Comparison of ENCODE assay signal across 18 cellular contexts in the genomic region with DNA sequence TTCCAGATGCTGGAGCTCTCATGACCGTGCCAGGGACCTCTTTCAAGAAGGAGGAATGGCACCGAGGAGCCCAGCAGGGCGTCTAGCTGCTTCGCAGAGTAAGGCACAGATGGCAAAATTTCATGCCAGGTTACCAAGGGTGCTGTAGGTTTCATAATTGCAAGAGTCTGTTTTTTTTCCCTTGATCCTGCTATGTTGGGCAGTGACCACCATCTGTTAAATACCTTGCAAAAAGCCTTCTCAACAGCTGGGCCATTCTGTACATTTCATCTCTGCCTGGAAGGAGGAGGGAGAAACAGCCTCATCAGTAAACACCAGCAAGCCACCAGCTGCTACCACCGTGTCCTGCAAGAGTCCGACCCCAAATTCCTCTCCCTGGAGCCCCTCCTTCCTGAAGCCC.
DNase-seq lines count a peak whose midpoint lies in the region; ATAC-seq and TF ChIP-seq lines count a peak whose summit lies in the region.
"Had no signal": no experiment of that assay in that cellular context is flagged by ENCODE, and none has a peak within 500 bp of the region (broad histone marks: within the 10 kb centered on the region; RNA-seq: fewer than 3 reads in every experiment).

No MANE protein-coding gene starts in this region.

- H3K27me3 Mint-ChIP-seq in endodermal cell (ENCODE audit: insufficient read depth): peaks cover 6% of the 10 kb centered on the region
- H3K27me3 Mint-ChIP-seq in stimulated activated naive B cell treated with anti-CD40 and anti-IgM and Interleukin-4, amounts not matched to agents 10 μg/mL and 1 μg/mL and 100 μg/mL, for 72 hours: peaks cover 11 to 20% of the 10 kb centered on the region in 2 donors

- no peak overlapping the region for H3K9ac ChIP-seq in endodermal cell (ENCODE audit: extremely low read depth, low read length, poor library complexity, severe bottlenecking)
- H3K9ac ChIP-seq: BLaER1 had no signal

- H3K4me1 Mint-ChIP-seq in endodermal cell: no peaks in the 10 kb centered on the region
- H3K4me1 Mint-ChIP-seq in stimulated activated naive B cell treated with anti-CD40 and anti-IgM and Interleukin-4, amounts not matched to agents 10 μg/mL and 1 μg/mL and 100 μg/mL, for 72 hours: no peaks in the 10 kb centered on the region
- H3K4me1 Mint-ChIP-seq: CD8-positive, alpha-beta memory T cell had no signal

- intact Hi-C loops in prostate gland (cut with DNase I): no loop called here

- H3K36me3 ChIP-seq in endodermal cell (ENCODE audit: control insufficient read depth, insufficient read depth, low read length) (no peaks in the 10 kb centered on the region), prostate gland (no peaks in the 10 kb centered on the region)
- H3K36me3 ChIP-seq: BLaER1, MG63 had no signal

- H3K9me3 Mint-ChIP-seq in endodermal cell: peaks cover 4% of the 10 kb centered on the region
- H3K9me3 Mint-ChIP-seq in stimulated activated naive B cell treated with anti-CD40 and anti-IgM and Interleukin-4, amounts not matched to agents 10 μg/mL and 1 μg/mL and 100 μg/mL, for 72 hours: no peaks in the 10 kb centered on the region
- H3K9me3 Mint-ChIP-seq: CD8-positive, alpha-beta memory T cell had no signal

- DNase-seq in NCI-H2227 (lab: John Stamatoyannopoulos, UW; ENCODE audit: unreplicated experiment) (peak; percentile 41), NCI-H2227 treated with DMSO at 0.1 percent for 48 hours (lab: John Stamatoyannopoulos, UW) (no peak), NCI-H69 (lab: John Stamatoyannopoulos, UW) (peak; percentile 95), endodermal cell (peak; percentile 39), NCI-H774 (lab: John Stamatoyannopoulos, UW) (no peak), prostate gland (ENCODE audit: low spot score) (no peak)
- DNase-seq in stimulated activated naive B cell treated with anti-CD40 and anti-IgM and Interleukin-4, amounts not matched to agents 10 μg/mL and 1 μg/mL and 100 μg/mL, for 72 hours: no peak
- DNase-seq: CD8-positive, alpha-beta memory T cell; DND-41; GF-D8; IMR-90; MG63; NCI-H1092 treated with DMSO at 0.1 percent for 48 hours; NCI-H510A; T-helper 17 cell had no signal

- H3K4me1 ChIP-seq in endodermal cell (ENCODE audit: control insufficient read depth, insufficient read depth, low read length): no peaks in the 10 kb centered on the region
- H3K4me1 ChIP-seq in prostate gland (replicated peaks): no peaks in the 10 kb centered on the region
- H3K4me1 ChIP-seq: BLaER1 had no signal

- WGBS in endodermal cell (ENCODE audit: insufficient coverage in 1 of 2, insufficient read length in 1 of 2), 2 experiments: 61 to 74% methylated on average over 3 to 6 of the region's 6 CpGs
- WGBS in prostate gland: 71% methylated on average over 6 of the region's 6 CpGs

- no peak overlapping the region for H3K4me3 ChIP-seq in endodermal cell (ENCODE audit: low read length)
- no peak overlapping the region for H3K4me3 ChIP-seq in prostate gland
- H3K4me3 ChIP-seq: BLaER1, MG63 had no signal

- no peak for TF ChIP-seq CTCF in endodermal cell (conservative IDR thresholded peaks at IDR 0.05)
- TF ChIP-seq CTCF in prostate gland (IDR thresholded peaks at IDR 0.05): no peak

- no peak overlapping the region for H3K4me3 Mint-ChIP-seq in endodermal cell
- no peak overlapping the region for H3K4me3 Mint-ChIP-seq in stimulated activated naive B cell treated with anti-CD40 and anti-IgM and Interleukin-4, amounts not matched to agents 10 μg/mL and 1 μg/mL and 100 μg/mL, for 72 hours
- H3K4me3 Mint-ChIP-seq: CD8-positive, alpha-beta memory T cell; H9; T-helper 17 cell had no signal

- peaks cover 6% of the 10 kb centered on the region for H3K27me3 ChIP-seq in endodermal cell (ENCODE audit: control insufficient read depth, insufficient read depth, low read length, poor library complexity, severe bottlenecking)
- no peaks in the 10 kb centered on the region for H3K27me3 ChIP-seq in prostate gland (replicated peaks; ENCODE audit: insufficient read depth)
- H3K27me3 ChIP-seq: BLaER1 had no signal

- no peaks in the 10 kb centered on the region for H3K9me3 ChIP-seq in endodermal cell (ENCODE audit: control insufficient read depth, low read length)
- H3K9me3 ChIP-seq in prostate gland: no peaks in the 10 kb centered on the region
- H3K9me3 ChIP-seq: BLaER1, MG63 had no signal

- no peaks in the 10 kb centered on the region for H3K36me3 Mint-ChIP-seq in endodermal cell (ENCODE audit: low read depth)
- H3K36me3 Mint-ChIP-seq in stimulated activated naive B cell treated with anti-CD40 and anti-IgM and Interleukin-4, amounts not matched to agents 10 μg/mL and 1 μg/mL and 100 μg/mL, for 72 hours: no peaks in the 10 kb centered on the region
- H3K36me3 Mint-ChIP-seq: CD8-positive, alpha-beta memory T cell had no signal

- no peak overlapping the region for H3K27ac Mint-ChIP-seq in endodermal cell
- H3K27ac Mint-ChIP-seq in stimulated activated naive B cell treated with anti-CD40 and anti-IgM and Interleukin-4, amounts not matched to agents 10 μg/mL and 1 μg/mL and 100 μg/mL, for 72 hours: no peak overlapping the region
- H3K27ac Mint-ChIP-seq: H9, T-helper 17 cell had no signal

- no peak for ATAC-seq in stimulated activated naive B cell treated with anti-CD40 and anti-IgM and Interleukin-4, amounts not matched to agents 10 μg/mL and 1 μg/mL and 100 μg/mL, for 72 hours (replicated peaks)
- no peak for ATAC-seq in HG02588 (IDR thresholded peaks at IDR 0.05; ENCODE audit: unreplicated experiment)
- ATAC-seq: T-helper 17 cell had no signal

- H3K27ac ChIP-seq in endodermal cell (ENCODE audit: low read depth, low read length) (no peak overlapping the region), prostate gland (no peak overlapping the region)
- H3K27ac ChIP-seq: BLaER1 had no signal

- TF ChIP-seq POLR2A in prostate gland (IDR thresholded peaks at IDR 0.05): no peak

Comparison
In these comparisons a context has a peak if more than half of its experiments do, and no peak if none do; other contexts are left out.
1. DNase-seq: peak in NCI-H2227 (single experiment), NCI-H69 (single experiment) and endodermal cell (single experiment); none in NCI-H2227 treated with DMSO at 0.1 percent for 48 hours (single experiment), NCI-H774 (single experiment), stimulated activated naive B cell treated with anti-CD40 and anti-IgM and Interleukin-4, amounts not matched to agents 10 μg/mL and 1 μg/mL and 100 μg/mL, for 72 hours (single experiment) and prostate gland (single experiment).